In genomic region chr5:147068998-147069397, GRCh38 we compare ENCODE assay signal across 19 cellular contexts.
DNase-seq lines count a peak whose midpoint lies in the region; ATAC-seq and TF ChIP-seq lines count a peak whose summit lies in the region.
"Had no signal": no experiment of that assay in that cellular context is flagged by ENCODE, and none has a peak within 500 bp of the region (broad histone marks: within the 10 kb centered on the region; RNA-seq: fewer than 3 reads in every experiment).

No MANE protein-coding gene starts in this region.

- H3K27ac Mint-ChIP-seq in Caco-2 (ENCODE audit: unreplicated experiment) = peak overlapping the region; percentile 13
- H3K27ac Mint-ChIP-seq in GM23338 = peak overlapping the region; percentile 33; the same call in 1 of the 2 replicates
- peak overlapping the region; percentile 25 for H3K27ac Mint-ChIP-seq in endodermal cell
- H3K27ac Mint-ChIP-seq: CD14-positive monocyte; CD4-positive, alpha-beta memory T cell; CD4-positive, CD25-positive, alpha-beta regulatory T cell; CD8-positive, alpha-beta memory T cell had no signal

- H4K20me1 ChIP-seq in GM23338 (replicated peaks; ENCODE audit: insufficient read depth) = no peaks in the 10 kb centered on the region
- H4K20me1 ChIP-seq: BLaER1 had no signal

- H3K27me3 ChIP-seq in Caco-2 (replicated peaks; ENCODE audit: control insufficient read depth, insufficient read depth, low read length) (no peaks in the 10 kb centered on the region), GM23338 (ENCODE audit: insufficient read depth) (no peaks in the 10 kb centered on the region), endodermal cell (ENCODE audit: control insufficient read depth, insufficient read depth, low read length, poor library complexity, severe bottlenecking) (no peaks in the 10 kb centered on the region)
- H3K27me3 ChIP-seq: BE2C, BLaER1 had no signal

- CTCF ChIA-PET in Caco-2 (lab: Charles Lee) = interaction anchor here (0.7 to 1.3 kb wide), 2 partner anchors 120 to 622 kb away, joined by 3 to 11 read pairs; partner anchors contain the start of gene TCERG1

- no peak overlapping the region for H3K4me2 ChIP-seq in GM23338
- H3K4me2 ChIP-seq: BLaER1 had no signal

- H3K4me3 ChIP-seq in Caco-2 (ENCODE audit: low read depth, low read length) = no peak overlapping the region
- no peak overlapping the region for H3K4me3 ChIP-seq in GM23338
- H3K4me3 ChIP-seq in endodermal cell (ENCODE audit: low read length) = no peak overlapping the region
- H3K4me3 ChIP-seq: BLaER1 had no signal

- POLR2A ChIA-PET in Caco-2 (lab: Charles Lee) = interaction anchor here (0.5 kb wide), 1 partner anchor 97 kb away, joined by 3 read pairs; no protein-coding TSS in a partner anchor

- DNase-seq in Caco-2 (peak in 1 of 2 experiments; percentile 32), GM23338 (ENCODE audit: low spot score) (no peak), endodermal cell (no peak), SIG-M5 (lab: John Stamatoyannopoulos, UW) (no peak), NCI-H345 treated with DMSO at 0.1 percent for 48 hours (lab: John Stamatoyannopoulos, UW; ENCODE audit: unreplicated experiment) (no peak)
- DNase-seq: 8988T; ACHN; BE2C; C1 segment of cervical spinal cord; Calu3; CD4-positive, alpha-beta memory T cell; CD4-positive, CD25-positive, alpha-beta regulatory T cell; CD8-positive, alpha-beta memory T cell; COR-L47; DMS79 treated with DMSO at 0.1 percent for 48 hours; GF-D8 had no signal

- H2AFZ ChIP-seq in GM23338 = peak overlapping the region; percentile 77; the same call in 1 of the 2 replicates

- H3K4me3 Mint-ChIP-seq in Caco-2 (ENCODE audit: unreplicated experiment) (no peak overlapping the region), GM23338 (no peak overlapping the region), endodermal cell (no peak overlapping the region)
- H3K4me3 Mint-ChIP-seq: CD14-positive monocyte; CD4-positive, alpha-beta memory T cell; CD4-positive, CD25-positive, alpha-beta regulatory T cell; CD8-positive, alpha-beta memory T cell had no signal

- H3K79me2 ChIP-seq in GM23338 (replicated peaks; ENCODE audit: insufficient read depth) = no peaks in the 10 kb centered on the region

- no peak overlapping the region for H3K9ac ChIP-seq in endodermal cell (ENCODE audit: extremely low read depth, low read length, poor library complexity, severe bottlenecking)
- H3K9ac ChIP-seq: BLaER1 had no signal

- peaks cover 20% of the 10 kb centered on the region for H3K36me3 Mint-ChIP-seq in Caco-2 (ENCODE audit: insufficient read depth, unreplicated experiment)
- no peaks in the 10 kb centered on the region for H3K36me3 Mint-ChIP-seq in GM23338 (ENCODE audit: low read depth)
- H3K36me3 Mint-ChIP-seq in endodermal cell (ENCODE audit: low read depth) = peaks cover 41% of the 10 kb centered on the region
- H3K36me3 Mint-ChIP-seq: CD14-positive monocyte; CD4-positive, alpha-beta memory T cell; CD4-positive, CD25-positive, alpha-beta regulatory T cell; CD8-positive, alpha-beta memory T cell had no signal

- H3F3A ChIP-seq in GM23338 (replicated peaks; ENCODE audit: low read depth) = no peaks in the 10 kb centered on the region

- H3K36me3 ChIP-seq in Caco-2 (ENCODE audit: control insufficient read depth, insufficient read depth, low read length) = no peaks in the 10 kb centered on the region
- no peaks in the 10 kb centered on the region for H3K36me3 ChIP-seq in GM23338 (ENCODE audit: insufficient read depth)
- H3K36me3 ChIP-seq in endodermal cell (ENCODE audit: control insufficient read depth, insufficient read depth, low read length) = peaks cover 20% of the 10 kb centered on the region
- H3K36me3 ChIP-seq: BE2C, BLaER1 had no signal

- TF ChIP-seq CTCF in Caco-2 (IDR thresholded peaks at IDR 0.05; ENCODE audit: insufficient read depth in 1 of 2, low read depth in 1 of 2, low read length in 1 of 2, severe bottlenecking in 1 of 2, unreplicated experiment in 1 of 2) (no peak), GM23338 (conservative IDR thresholded peaks at IDR 0.05; ENCODE audit: low read depth in 2 of 2) (no peak), endodermal cell (conservative IDR thresholded peaks at IDR 0.05) (no peak)

- H3K9me3 Mint-ChIP-seq in Caco-2 (ENCODE audit: unreplicated experiment) (no peaks in the 10 kb centered on the region), GM23338 (no peaks in the 10 kb centered on the region), endodermal cell (no peaks in the 10 kb centered on the region)

- no peak overlapping the region for H3K27ac ChIP-seq in GM23338 (ENCODE audit: low read depth)
- no peak overlapping the region for H3K27ac ChIP-seq in endodermal cell (ENCODE audit: low read depth, low read length)
- H3K27ac ChIP-seq: BLaER1 had no signal

- no peaks in the 10 kb centered on the region for H3K9me2 ChIP-seq in GM23338 (ENCODE audit: insufficient read depth)

- no peaks in the 10 kb centered on the region for H3K27me3 Mint-ChIP-seq in Caco-2 (ENCODE audit: insufficient read depth, unreplicated experiment)
- H3K27me3 Mint-ChIP-seq in GM23338 (ENCODE audit: insufficient read depth, low read depth, poor library complexity) = no peaks in the 10 kb centered on the region
- H3K27me3 Mint-ChIP-seq in endodermal cell (ENCODE audit: insufficient read depth) = no peaks in the 10 kb centered on the region
- H3K27me3 Mint-ChIP-seq: CD4-positive, CD25-positive, alpha-beta regulatory T cell had no signal

- no TSS peak for BruUV-seq in Caco-2 (replicated peaks; lab: Mats Ljungman, UMichigan)

- H3K9me3 ChIP-seq in Caco-2 = no peaks in the 10 kb centered on the region
- H3K9me3 ChIP-seq in endodermal cell (ENCODE audit: control insufficient read depth, low read length) = peaks cover 5% of the 10 kb centered on the region
- H3K9me3 ChIP-seq: BE2C, BLaER1 had no signal

- intact Hi-C loops in Caco-2 (cut with micrococcal nuclease; ENCODE audit: unreplicated experiment) = no loop called here

- H3K4me1 ChIP-seq in Caco-2 (peaks cover 20% of the 10 kb centered on the region), GM23338 (ENCODE audit: insufficient read depth) (peaks cover 16% of the 10 kb centered on the region), endodermal cell (ENCODE audit: control insufficient read depth, insufficient read depth, low read length) (no peaks in the 10 kb centered on the region)
- H3K4me1 ChIP-seq: BE2C, BLaER1 had no signal

- H3K4me1 Mint-ChIP-seq in Caco-2 (ENCODE audit: low read depth, unreplicated experiment) (peaks cover 10% of the 10 kb centered on the region), GM23338 (peaks cover 14% of the 10 kb centered on the region), endodermal cell (peaks cover 12% of the 10 kb centered on the region)
- H3K4me1 Mint-ChIP-seq: CD14-positive monocyte had no signal

- 95 to 96% methylated on average over 3 to 4 of the region's 4 CpGs for WGBS in endodermal cell (ENCODE audit: insufficient coverage in 1 of 2, insufficient read length in 1 of 2), 2 experiments

- ATAC-seq in GM23338 (no peak), HG03139 (IDR thresholded peaks at IDR 0.05; ENCODE audit: unreplicated experiment) (no peak)
